25 cellular contexts compared by ENCODE assay signal in genomic region chr17:18928726-18929125, GRCh38. TPM values are rescaled to one million over a fixed set of nuclear protein-coding genes. Genes with fewer than 3 reads are reported as not detected.
"Had no signal": no experiment of that assay in that cellular context is flagged by ENCODE, and none has a peak within 500 bp of the region (broad histone marks: within the 10 kb centered on the region; RNA-seq: fewer than 3 reads in every experiment).

No MANE protein-coding gene starts in this region.

- DNase-seq: activated CD4-positive, alpha-beta memory T cell treated with anti-CD3 and anti-CD28 coated beads, Interleukin-2, amount 10 ng/mL, durations not matched to agents 7 days and 5 days; activated CD4-positive, alpha-beta T cell treated with anti-CD3 and anti-CD28 coated beads for 4 hours; activated CD8-positive, alpha-beta memory T cell treated with anti-CD3 and anti-CD28 coated beads, Interleukin-2, amount 10 ng/mL, durations not matched to agents 7 days and 5 days; activated naive CD8-positive, alpha-beta T cell treated with anti-CD3 and anti-CD28 coated beads, Interleukin-2, amount 10 ng/mL, durations not matched to agents 7 days and 5 days; amygdala; body of pancreas; caudate nucleus; dorsolateral prefrontal cortex; foreskin melanocyte; glutamatergic neuron; hippocampal formation; islet precursor cell; lower lobe of right lung; psoas muscle; right cardiac atrium; stimulated activated CD4-positive, alpha-beta T cell treated with anti-CD3 and anti-CD28 coated beads, Interleukin-2, amount 100 ng/mL, for 48 hours; stimulated activated naive CD8-positive, alpha-beta T cell treated with anti-CD3 and anti-CD28 coated beads, Interleukin-15, amount 100 ng/mL, for 72 hours; trophoblast cell had no signal

- H3K27ac ChIP-seq: body of pancreas, dorsolateral prefrontal cortex, lower lobe of right lung, psoas muscle, skin epidermis had no signal

- H3K4me3 ChIP-seq: body of pancreas, dorsolateral prefrontal cortex, lower lobe of right lung, psoas muscle, skin epidermis had no signal

- H3K4me3 Mint-ChIP-seq: activated CD4-positive, alpha-beta memory T cell treated with anti-CD3 and anti-CD28 coated beads, Interleukin-2, amount 10 ng/mL, durations not matched to agents 7 days and 5 days; activated CD8-positive, alpha-beta memory T cell treated with anti-CD3 and anti-CD28 coated beads, Interleukin-2, amount 10 ng/mL, durations not matched to agents 7 days and 5 days; activated naive CD8-positive, alpha-beta T cell treated with anti-CD3 and anti-CD28 coated beads, Interleukin-2, amount 10 ng/mL, durations not matched to agents 7 days and 5 days; mesothelial cell of epicardium; neural crest cell; stimulated activated naive CD8-positive, alpha-beta T cell treated with anti-CD3 and anti-CD28 coated beads, Interleukin-15, amount 100 ng/mL, for 72 hours; WTC11 had no signal

- H3K27ac Mint-ChIP-seq: activated CD4-positive, alpha-beta memory T cell treated with anti-CD3 and anti-CD28 coated beads, Interleukin-2, amount 10 ng/mL, durations not matched to agents 7 days and 5 days; activated naive CD8-positive, alpha-beta T cell treated with anti-CD3 and anti-CD28 coated beads, Interleukin-2, amount 10 ng/mL, durations not matched to agents 7 days and 5 days; mesothelial cell of epicardium; WTC11 had no signal

- H3K4me1 Mint-ChIP-seq: mesothelial cell of epicardium, neural crest cell had no signal

- H3K27me3 ChIP-seq: body of pancreas, dorsolateral prefrontal cortex had no signal

- H3K9me3 Mint-ChIP-seq: activated CD4-positive, alpha-beta memory T cell treated with anti-CD3 and anti-CD28 coated beads, Interleukin-2, amount 10 ng/mL, durations not matched to agents 7 days and 5 days; activated naive CD8-positive, alpha-beta T cell treated with anti-CD3 and anti-CD28 coated beads, Interleukin-2, amount 10 ng/mL, durations not matched to agents 7 days and 5 days; mesothelial cell of epicardium; neural crest cell; stimulated activated naive CD8-positive, alpha-beta T cell treated with anti-CD3 and anti-CD28 coated beads, Interleukin-15, amount 100 ng/mL, for 72 hours; WTC11 had no signal

- H3K27me3 Mint-ChIP-seq: activated naive CD8-positive, alpha-beta T cell treated with anti-CD3 and anti-CD28 coated beads, Interleukin-2, amount 10 ng/mL, durations not matched to agents 7 days and 5 days; stimulated activated naive CD8-positive, alpha-beta T cell treated with anti-CD3 and anti-CD28 coated beads, Interleukin-15, amount 100 ng/mL, for 72 hours had no signal

- H3K4me1 ChIP-seq: lower lobe of right lung, psoas muscle had no signal

- H3K9me3 ChIP-seq: body of pancreas, lower lobe of right lung, psoas muscle had no signal

RNA-seq across cellular contexts. Expression of gene SLC5A10, which starts 23.2 kb away (rescaled TPM):
- total RNA-seq: activated CD4-positive, alpha-beta memory T cell treated with anti-CD3 and anti-CD28 coated beads, Interleukin-2, amount 10 ng/mL, durations not matched to agents 7 days and 5 days; activated CD8-positive, alpha-beta memory T cell treated with anti-CD3 and anti-CD28 coated beads, Interleukin-2, amount 10 ng/mL, durations not matched to agents 7 days and 5 days; activated naive CD8-positive, alpha-beta T cell treated with anti-CD3 and anti-CD28 coated beads, Interleukin-2, amount 10 ng/mL, durations not matched to agents 7 days and 5 days; body of pancreas; epithelial cell of proximal tubule; lower lobe of right lung; neural crest cell; osteocyte; psoas muscle; temporal lobe; WTC11 had no signal
